Comparison of ENCODE assay signal across 14 cellular contexts in the genomic region with DNA sequence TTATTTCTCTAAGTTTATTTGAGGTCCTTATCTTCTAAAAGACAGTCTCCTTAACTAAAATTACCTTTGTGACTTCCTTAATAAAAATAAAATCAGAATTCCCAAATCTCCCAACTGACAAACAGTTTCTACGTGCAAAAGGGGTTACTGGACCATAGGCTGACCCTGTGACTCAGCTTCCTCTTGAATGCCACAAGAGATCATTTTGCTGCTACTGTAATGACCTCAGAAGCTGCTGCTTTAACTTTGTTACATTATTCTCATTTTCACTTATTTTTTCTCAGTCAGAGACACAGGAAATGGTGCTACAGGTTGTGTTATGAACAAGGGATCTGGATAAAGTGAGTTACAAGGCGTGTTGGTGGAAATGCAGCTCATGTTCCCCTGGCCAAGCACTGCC.
A peak's percentile ranks its signal among the peaks of the same experiment; 100 is the strongest.
DNase-seq lines count a peak whose midpoint lies in the region; ATAC-seq and TF ChIP-seq lines count a peak whose summit lies in the region.
"Had no signal": no experiment of that assay in that cellular context is flagged by ENCODE, and none has a peak within 500 bp of the region (broad histone marks: within the 10 kb centered on the region; RNA-seq: fewer than 3 reads in every experiment).

No MANE protein-coding gene starts in this region.

- intact Hi-C loops in lower lobe of right lung (cut with DNase I) (no loop called here), natural killer cell (cut with micrococcal nuclease) (no loop called here)

- ATAC-seq in HG03103 (IDR thresholded peaks at IDR 0.05; ENCODE audit: low read depth, unreplicated experiment): peak; percentile 89
- no peak for ATAC-seq in lower lobe of right lung
- no peak for ATAC-seq in natural killer cell

- H3K27ac Mint-ChIP-seq in natural killer cell: no peak overlapping the region

- TF ChIP-seq CTCF in GM10266 (IDR thresholded peaks at IDR 0.05; ENCODE audit: control insufficient read depth, insufficient read depth, low read depth, missing control alignments) (no peak), GM20000 (IDR thresholded peaks at IDR 0.05; ENCODE audit: extremely low read depth, missing control alignments) (no peak), lower lobe of right lung (IDR thresholded peaks at IDR 0.05) (no peak), natural killer cell (IDR thresholded peaks at IDR 0.05) (no peak)

- no peak overlapping the region for H3K4me3 Mint-ChIP-seq in natural killer cell

- no peaks in the 10 kb centered on the region for H3K27me3 ChIP-seq in lower lobe of right lung (ENCODE audit: low read depth)
- H3K27me3 ChIP-seq: stomach had no signal

- no peaks in the 10 kb centered on the region for H3K4me1 Mint-ChIP-seq in natural killer cell

- H3K27ac ChIP-seq in lower lobe of right lung: no peak overlapping the region
- H3K27ac ChIP-seq: KMS-11, stomach had no signal

- H3K9me3 ChIP-seq in lower lobe of right lung: peaks cover 5% of the 10 kb centered on the region

- H3K27me3 Mint-ChIP-seq in natural killer cell (ENCODE audit: low read depth in 2 of 2): no peaks in the 10 kb centered on the region

- H3K36me3 ChIP-seq in lower lobe of right lung: no peaks in the 10 kb centered on the region
- H3K36me3 ChIP-seq: stomach had no signal

- H3K9me3 Mint-ChIP-seq in natural killer cell: peaks cover 9 to 13% of the 10 kb centered on the region in 2 donors

- no peaks in the 10 kb centered on the region for H3K36me3 Mint-ChIP-seq in natural killer cell

- H3K4me3 ChIP-seq in lower lobe of right lung: no peak overlapping the region
- H3K4me3 ChIP-seq: stomach had no signal

- H3K4me1 ChIP-seq in lower lobe of right lung: no peaks in the 10 kb centered on the region
- H3K4me1 ChIP-seq: stomach had no signal

- DNase-seq in GM10266 (ENCODE audit: extremely low spot score) (peak; percentile 5), GM20000 (ENCODE audit: low spot score) (peak; percentile 9), astrocyte of the hippocampus (ENCODE audit: low read depth, low spot score) (peak; percentile 17), NCI-H82 treated with DMSO at 0.1 percent for 48 hours (lab: John Stamatoyannopoulos, UW; ENCODE audit: unreplicated experiment) (no peak), lower lobe of right lung (no peak), natural killer cell (no peak), NK-92 (lab: John Stamatoyannopoulos, UW; ENCODE audit: unreplicated experiment) (no peak)
- DNase-seq: anterior cingulate cortex; GF-D8; NK-92 treated with Interleukin-12 subunit alpha and Interleukin-12 subunit beta, amount 100 ng/mL, for 24 hours; stimulated activated CD4-positive, alpha-beta T cell treated with anti-CD3 and anti-CD28 coated beads, Interleukin-2, amount 100 ng/mL, for 24 hours; stomach had no signal

Comparison
In these comparisons a context has a peak if more than half of its experiments do, and no peak if none do; other contexts are left out.
1. DNase-seq: peak in GM10266 (single experiment), GM20000 (single experiment) and astrocyte of the hippocampus (single experiment); none in NCI-H82 treated with DMSO at 0.1 percent for 48 hours (single experiment), lower lobe of right lung (single experiment), natural killer cell (single experiment) and NK-92 (single experiment).